ENCODE assay signal across 9 cellular contexts in the genomic region with DNA sequence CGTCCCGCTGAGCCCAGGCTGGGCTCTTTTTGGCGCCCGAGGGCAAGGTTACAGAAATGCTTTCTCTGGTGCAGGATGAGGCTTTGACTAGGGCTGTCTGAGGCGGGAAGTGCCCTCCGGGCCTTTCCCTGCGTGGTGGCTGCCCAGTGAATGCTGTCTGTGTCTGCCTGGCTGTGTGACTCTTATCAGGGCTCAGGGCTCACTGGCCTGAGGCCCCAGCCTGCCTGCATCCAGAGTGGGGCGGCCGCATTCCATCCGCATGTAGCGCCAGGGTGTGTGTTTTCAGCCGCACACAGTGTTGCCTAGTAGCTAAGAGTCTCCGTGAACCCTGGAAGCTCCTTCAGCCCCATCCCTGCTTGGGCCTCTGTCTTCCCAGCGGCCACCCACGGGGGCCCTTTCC. TPM values are rescaled to one million over a fixed set of nuclear protein-coding genes. Genes with fewer than 3 reads are reported as not detected.
DNase-seq lines count a peak whose midpoint lies in the region; ATAC-seq and TF ChIP-seq lines count a peak whose summit lies in the region.
"Had no signal": no experiment of that assay in that cellular context is flagged by ENCODE, and none has a peak within 500 bp of the region (broad histone marks: within the 10 kb centered on the region; RNA-seq: fewer than 3 reads in every experiment).

No MANE protein-coding gene starts in this region.

- WGBS in gastroesophageal sphincter (ENCODE audit: low coverage in 1 of 2), 2 donors: 0 to 10% methylated on average over 3 to 5 of the region's 15 CpGs

- H3K27me3 Mint-ChIP-seq in CD4-positive, alpha-beta T cell: no peaks in the 10 kb centered on the region
- no peaks in the 10 kb centered on the region for H3K27me3 Mint-ChIP-seq in natural killer cell (ENCODE audit: low read depth in 2 of 2)

- H3K27ac ChIP-seq in CD4-positive, alpha-beta T cell (ENCODE audit: low read depth, low read length): no peak overlapping the region
- H3K27ac ChIP-seq in gastroesophageal sphincter: peak overlapping the region; percentile 22 to 96 (median 92)

- no peak for TF ChIP-seq EP300 in gastroesophageal sphincter (IDR thresholded peaks at IDR 0.05)

- DNase-seq in CD4-positive, alpha-beta T cell: no peak
- DNase-seq in SW480 (ENCODE audit: low spot score) (peak; percentile 54), pons (ENCODE audit: low spot score) (peak; percentile 62), natural killer cell (no peak)
- no peak for DNase-seq in stimulated activated CD4-positive, alpha-beta T cell treated with anti-CD3 and anti-CD28 coated beads, Interleukin-15, amount 100 ng/mL, for 24 hours
- DNase-seq in stimulated activated CD4-positive, alpha-beta T cell treated with anti-CD3 and anti-CD28 coated beads, Interleukin-2, amount 100 ng/mL, for 24 hours: no peak
- DNase-seq: effector CD8-positive, alpha-beta T cell had no signal

- peaks cover 4% of the 10 kb centered on the region for H3K36me3 Mint-ChIP-seq in CD4-positive, alpha-beta T cell (ENCODE audit: low read depth)
- H3K36me3 Mint-ChIP-seq in natural killer cell: no peaks in the 10 kb centered on the region

- intact Hi-C loops in CD4-positive, alpha-beta T cell (cut with DNase I, micrococcal nuclease): loop anchor here (5.0 to 10.0 kb wide), 3 partner anchors 59 to 409 kb away; a partner anchor contains a TSS
- intact Hi-C loops in natural killer cell (cut with micrococcal nuclease): no loop called here

- H3K4me3 ChIP-seq in gastroesophageal sphincter: no peak overlapping the region

- TF ChIP-seq CTCF in CD4-positive, alpha-beta T cell (IDR thresholded peaks at IDR 0.05): no peak
- TF ChIP-seq CTCF in gastroesophageal sphincter (IDR thresholded peaks at IDR 0.05) (peak in 1 of 4 experiments; percentile 26), natural killer cell (IDR thresholded peaks at IDR 0.05) (no peak)

- no peak for TF ChIP-seq POLR2A in gastroesophageal sphincter (IDR thresholded peaks at IDR 0.05)

- peak overlapping the region; percentile 34 for H3K27ac Mint-ChIP-seq in CD4-positive, alpha-beta T cell
- H3K27ac Mint-ChIP-seq in natural killer cell: peak overlapping the region in 1 of 2 donors; percentile 27

- POLR2A ChIA-PET in CD4-positive, alpha-beta T cell (lab: Charles Lee): no interaction called here

- no peaks in the 10 kb centered on the region for H3K9me3 ChIP-seq in CD4-positive, alpha-beta T cell (ENCODE audit: control insufficient read depth, low read length)
- no peaks in the 10 kb centered on the region for H3K9me3 ChIP-seq in gastroesophageal sphincter

- H3K4me1 Mint-ChIP-seq in CD4-positive, alpha-beta T cell (ENCODE audit: low read depth): peaks cover 38% of the 10 kb centered on the region
- peaks cover 12 to 13% of the 10 kb centered on the region in 2 donors for H3K4me1 Mint-ChIP-seq in natural killer cell

- no peaks in the 10 kb centered on the region for H3K9me3 Mint-ChIP-seq in CD4-positive, alpha-beta T cell
- no peaks in the 10 kb centered on the region for H3K9me3 Mint-ChIP-seq in natural killer cell

- CTCF ChIA-PET in CD4-positive, alpha-beta T cell (lab: Charles Lee): no interaction called here

- no peaks in the 10 kb centered on the region for H3K27me3 ChIP-seq in CD4-positive, alpha-beta T cell (ENCODE audit: control insufficient read depth, insufficient read depth, low read length)
- H3K27me3 ChIP-seq in gastroesophageal sphincter: no peaks in the 10 kb centered on the region

- no peak for ATAC-seq in CD4-positive, alpha-beta T cell (ENCODE audit: poor library complexity)
- ATAC-seq in gastroesophageal sphincter: peak; percentile 25
- no peak for ATAC-seq in natural killer cell
- no peak for ATAC-seq in HG02885 (IDR thresholded peaks at IDR 0.05; ENCODE audit: poor library complexity, unreplicated experiment)

- H3K4me3 Mint-ChIP-seq in CD4-positive, alpha-beta T cell: no peak overlapping the region
- no peak overlapping the region for H3K4me3 Mint-ChIP-seq in natural killer cell

- H3K36me3 ChIP-seq in gastroesophageal sphincter: no peaks in the 10 kb centered on the region

- H3K4me1 ChIP-seq in gastroesophageal sphincter: peaks cover 0 to 34% (median 5%) of the 10 kb centered on the region in 3 donors

RNA-seq across cellular contexts. Expression of a gene that starts 59.1 kb away (rescaled TPM):
- 10 to 100 TPM; 51.7 to 53.1 TPM for total RNA-seq in CD4-positive, alpha-beta T cell
- total RNA-seq in gastroesophageal sphincter: 10 to 100 TPM; 25.8 to 51.1 (median 43.3) TPM
- 10 to 100 TPM; 40.3 to 53.0 (median 43.3) TPM for total RNA-seq in natural killer cell

Comparison
In these comparisons a context has a peak if more than half of its experiments do, and no peak if none do; other contexts are left out.
1. DNase-seq: peak in SW480 (single experiment) and pons (single experiment); none in CD4-positive, alpha-beta T cell (0 of 10), stimulated activated CD4-positive, alpha-beta T cell treated with anti-CD3 and anti-CD28 coated beads, Interleukin-15, amount 100 ng/mL, for 24 hours (single experiment), natural killer cell (single experiment) and stimulated activated CD4-positive, alpha-beta T cell treated with anti-CD3 and anti-CD28 coated beads, Interleukin-2, amount 100 ng/mL, for 24 hours (0 of 2).